In the genomic region with DNA sequence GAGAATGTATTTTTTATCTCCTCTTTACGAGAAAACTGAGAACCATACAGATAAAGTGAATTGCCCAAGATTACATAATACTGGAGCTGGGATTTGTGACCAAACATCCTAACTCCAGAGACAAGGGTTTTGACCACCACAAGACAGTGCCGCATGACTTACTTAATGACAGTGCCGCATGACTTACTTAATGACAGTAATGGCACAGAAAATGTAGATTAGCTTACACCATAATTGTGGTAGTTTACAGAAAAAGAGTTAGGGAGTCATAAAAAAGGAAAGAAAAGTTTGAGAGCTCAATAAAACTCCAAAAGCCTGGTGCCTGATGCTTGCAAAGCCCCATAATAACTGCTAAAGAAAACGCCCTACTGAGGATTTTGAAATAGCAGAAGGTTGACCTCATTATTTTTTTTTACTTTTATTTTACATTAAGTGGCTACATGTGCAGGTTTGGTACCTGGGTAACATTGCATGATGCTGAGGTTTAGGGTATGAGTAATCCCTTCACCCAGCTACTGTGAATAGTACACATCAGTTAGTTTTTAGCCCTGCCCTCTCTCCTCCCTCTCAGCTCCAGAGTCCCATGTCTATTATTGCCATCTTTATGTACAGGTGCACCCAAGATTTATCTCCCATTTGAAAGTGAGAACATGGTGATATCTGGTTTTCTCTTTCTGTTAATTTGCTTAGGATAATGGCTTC, we compare ENCODE assay signal across 27 cellular contexts.
"Had no signal": no experiment of that assay in that cellular context is flagged by ENCODE, and none has a peak within 500 bp of the region (broad histone marks: within the 10 kb centered on the region; RNA-seq: fewer than 3 reads in every experiment).

No MANE protein-coding gene starts in this region.

- FAIRE-seq: astrocyte, frontal cortex, pancreas, small intestine had no signal

- H3K4me1 ChIP-seq: esophagus muscularis mucosa, pancreas, prostate gland, sigmoid colon, stomach, thyroid gland, upper lobe of right lung had no signal

- H3K9me3 ChIP-seq: esophagus muscularis mucosa, pancreas, prostate gland, sigmoid colon, stomach, thyroid gland, upper lobe of right lung had no signal

- H3K4me3 ChIP-seq: esophagus muscularis mucosa, pancreas, prostate gland, sigmoid colon, stomach, thyroid gland, upper lobe of right lung had no signal

- H3K27ac ChIP-seq: brain microvascular endothelial cell, esophagus muscularis mucosa, pancreas, prostate gland, sigmoid colon, stomach, thyroid gland, upper lobe of right lung had no signal

- H3K36me3 ChIP-seq: brain microvascular endothelial cell, esophagus muscularis mucosa, pancreas, prostate gland, sigmoid colon, stomach, thyroid gland, upper lobe of right lung had no signal

- DNase-seq: activated CD4-positive, alpha-beta T cell treated with anti-CD3 and anti-CD28 coated beads, Interleukin-2, amount 50 U/mL, for 1 hour; activated CD8-positive, alpha-beta T cell treated with anti-CD3 and anti-CD28 coated beads for 36 hours; activated gamma-delta T cell treated with Interleukin-2 at 50 U/mL for 16 hours; activated naive CD4-positive, alpha-beta T cell treated with anti-CD3 and anti-CD28 coated beads, Interleukin-2, amount 50 U/mL, for 16 hours; activated T-cell treated with anti-CD3 and anti-CD28 coated beads, Interleukin-2, amount 50 U/mL, for 4 hours; amniotic stem cell; brain microvascular endothelial cell; central memory CD4-positive, alpha-beta T cell; glutamatergic neuron; islet precursor cell; left cardiac atrium; naive thymus-derived CD8-positive, alpha-beta T cell; nucleus accumbens; pancreas; sigmoid colon; small intestine; stimulated activated CD4-positive, alpha-beta T cell treated with anti-CD3 and anti-CD28 coated beads, Interleukin-1b, Interleukin-23, amount 100 ng/mL, for 48 hours; stimulated activated naive B cell treated with anti-CD40 and anti-IgM and Interleukin-4, amounts not matched to agents 10 μg/mL and 1 μg/mL and 100 μg/mL, for 72 hours; stomach; T-helper 17 cell; T1000; thyroid gland; upper lobe of right lung had no signal

- H3K27me3 ChIP-seq: brain microvascular endothelial cell, esophagus muscularis mucosa, pancreas, sigmoid colon, stomach, thyroid gland, upper lobe of right lung had no signal
